ENCODE assay signal across 13 cellular contexts in the genomic region with DNA sequence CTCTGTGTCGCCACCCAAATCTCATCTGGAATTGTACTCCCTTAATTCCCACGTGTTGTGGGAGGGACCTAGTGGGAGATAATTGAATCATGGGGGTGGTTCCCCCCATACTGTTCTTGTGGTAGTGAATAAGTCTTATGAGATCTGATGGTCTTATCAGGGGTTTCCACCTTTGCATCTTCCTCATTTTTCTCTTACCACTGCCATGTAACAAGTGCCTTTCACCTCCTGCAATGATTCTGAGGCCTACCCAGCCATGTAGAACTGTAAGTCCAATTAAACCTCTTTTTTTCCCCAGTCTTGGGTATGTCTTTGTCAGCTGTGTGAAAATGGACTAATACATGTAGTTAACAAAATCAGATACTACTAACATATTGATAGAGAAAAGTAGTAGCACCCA. TPM values are rescaled to one million over a fixed set of nuclear protein-coding genes. Genes with fewer than 3 reads are reported as not detected.
"Had no signal": no experiment of that assay in that cellular context is flagged by ENCODE, and none has a peak within 500 bp of the region (broad histone marks: within the 10 kb centered on the region; RNA-seq: fewer than 3 reads in every experiment).

No MANE protein-coding gene starts in this region.

RNA-seq across cellular contexts. Expression of gene KIF4B, which starts 35.3 kb away (rescaled TPM):
- total RNA-seq: osteoblast, progenitor cell of endocrine pancreas, right lobe of liver, thoracic aorta, thyroid gland, tibial nerve, ureter, vagina had no signal
- polyA plus RNA-seq: neural cell, ovary, right cardiac atrium, small intestine, stomach had no signal
